Comparison of ENCODE assay signal across 1 cellular context in genomic region chr17:38620551-38621277, GRCh38.
TF ChIP-seq lines count a peak whose summit lies in the region.

No MANE protein-coding gene starts in this region.

TF ChIP-seq in HepG2, 621 proteins besides CTCF, POLR2A, EP300 and RAD21 (continued from another document and continues in another):
- no peak for TF ChIP-seq ZNF207 (IDR thresholded peaks at IDR 0.05; ENCODE audit: borderline replicate concordance)
- TF ChIP-seq AKNA (CRISPR knock-in tag; IDR thresholded peaks at IDR 0.05; ENCODE audit: borderline replicate concordance): no peak
- TF ChIP-seq ZNF720 (CRISPR knock-in tag; IDR thresholded peaks at IDR 0.05): no peak
- TF ChIP-seq, protein P1, sequence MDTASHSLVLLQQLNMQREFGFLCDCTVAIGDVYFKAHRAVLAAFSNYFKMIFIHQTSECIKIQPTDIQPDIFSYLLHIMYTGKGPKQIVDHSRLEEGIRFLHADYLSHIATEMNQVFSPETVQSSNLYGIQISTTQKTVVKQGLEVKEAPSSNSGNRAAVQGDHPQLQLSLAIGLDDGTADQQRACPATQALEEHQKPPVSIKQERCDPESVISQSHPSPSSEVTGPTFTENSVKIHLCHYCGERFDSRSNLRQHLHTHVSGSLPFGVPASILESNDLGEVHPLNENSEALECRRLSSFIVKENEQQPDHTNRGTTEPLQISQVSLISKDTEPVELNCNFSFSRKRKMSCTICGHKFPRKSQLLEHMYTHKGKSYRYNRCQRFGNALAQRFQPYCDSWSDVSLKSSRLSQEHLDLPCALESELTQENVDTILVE (CRISPR knock-in tag; IDR thresholded peaks at IDR 0.05): peak; percentile 95
- no peak for TF ChIP-seq ZNF451 (CRISPR knock-in tag; IDR thresholded peaks at IDR 0.05)
- TF ChIP-seq MXD4 (CRISPR knock-in tag; IDR thresholded peaks at IDR 0.05): peak; percentile 83; the same call in 1 of the 2 replicates
- peak; percentile 66; the same call in 1 of the 2 replicates for TF ChIP-seq FOXP1 (IDR thresholded peaks at IDR 0.05)
- peak; percentile 94 for TF ChIP-seq FOXP1 (CRISPR knock-in tag; IDR thresholded peaks at IDR 0.05)
- TF ChIP-seq TBX2 (CRISPR knock-in tag; IDR thresholded peaks at IDR 0.05; ENCODE audit: borderline replicate concordance): peak; percentile 98
- TF ChIP-seq MIER2 (CRISPR knock-in tag; IDR thresholded peaks at IDR 0.05): peak; percentile 83
- peak; percentile 18; the same call in 1 of the 2 replicates for TF ChIP-seq ZNF768 (CRISPR knock-in tag; IDR thresholded peaks at IDR 0.05)
- TF ChIP-seq, protein P2, sequence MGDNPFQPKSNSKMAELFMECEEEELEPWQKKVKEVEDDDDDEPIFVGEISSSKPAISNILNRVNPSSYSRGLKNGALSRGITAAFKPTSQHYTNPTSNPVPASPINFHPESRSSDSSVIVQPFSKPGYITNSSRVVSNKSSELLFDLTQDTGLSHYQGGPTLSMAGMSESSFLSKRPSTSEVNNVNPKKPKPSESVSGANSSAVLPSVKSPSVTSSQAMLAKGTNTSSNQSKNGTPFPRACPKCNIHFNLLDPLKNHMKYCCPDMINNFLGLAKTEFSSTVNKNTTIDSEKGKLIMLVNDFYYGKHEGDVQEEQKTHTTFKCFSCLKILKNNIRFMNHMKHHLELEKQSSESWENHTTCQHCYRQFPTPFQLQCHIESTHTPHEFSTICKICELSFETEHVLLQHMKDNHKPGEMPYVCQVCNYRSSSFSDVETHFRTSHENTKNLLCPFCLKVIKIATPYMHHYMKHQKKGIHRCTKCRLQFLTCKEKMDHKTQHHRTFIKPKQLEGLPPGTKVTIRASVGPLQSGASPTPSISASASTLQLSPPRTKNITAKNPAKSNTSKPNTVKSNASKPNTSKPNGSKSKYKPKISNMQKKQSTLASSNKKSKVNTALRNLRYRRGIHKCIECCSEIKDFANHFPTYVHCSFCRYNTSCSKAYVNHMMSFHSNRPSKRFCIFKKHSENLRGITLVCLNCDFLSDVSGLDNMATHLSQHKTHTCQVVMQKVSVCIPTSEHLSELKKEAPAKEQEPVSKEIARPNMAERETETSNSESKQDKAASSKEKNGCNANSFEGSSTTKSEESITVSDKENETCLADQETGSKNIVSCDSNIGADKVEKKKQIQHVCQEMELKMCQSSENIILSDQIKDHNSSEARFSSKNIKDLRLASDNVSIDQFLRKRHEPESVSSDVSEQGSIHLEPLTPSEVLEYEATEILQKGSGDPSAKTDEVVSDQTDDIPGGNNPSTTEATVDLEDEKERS (CRISPR knock-in tag; IDR thresholded peaks at IDR 0.05): peak; percentile 86
- no peak for TF ChIP-seq MTF1 (CRISPR knock-in tag; IDR thresholded peaks at IDR 0.05)
- TF ChIP-seq, protein P3, sequence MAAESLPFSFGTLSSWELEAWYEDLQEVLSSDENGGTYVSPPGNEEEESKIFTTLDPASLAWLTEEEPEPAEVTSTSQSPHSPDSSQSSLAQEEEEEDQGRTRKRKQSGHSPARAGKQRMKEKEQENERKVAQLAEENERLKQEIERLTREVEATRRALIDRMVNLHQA (CRISPR knock-in tag; IDR thresholded peaks at IDR 0.05): no peak
- no peak for TF ChIP-seq THAP9 (CRISPR knock-in tag; IDR thresholded peaks at IDR 0.05; ENCODE audit: borderline replicate concordance)
- no peak for TF ChIP-seq ZNF776 (CRISPR knock-in tag; IDR thresholded peaks at IDR 0.05)
- no peak for TF ChIP-seq ATRX (CRISPR knock-in tag; IDR thresholded peaks at IDR 0.05; ENCODE audit: borderline replicate concordance)
- TF ChIP-seq KMT2A (CRISPR knock-in tag; IDR thresholded peaks at IDR 0.05): peak; percentile 62; the same call in 1 of the 2 replicates
- TF ChIP-seq ZNF777 (CRISPR knock-in tag; IDR thresholded peaks at IDR 0.05): no peak; the same call in 1 of the 2 replicates
- TF ChIP-seq STAG1 (CRISPR knock-in tag; IDR thresholded peaks at IDR 0.05): peak; percentile 28
- TF ChIP-seq NCOA1 (CRISPR knock-in tag; IDR thresholded peaks at IDR 0.05): peak; percentile 98
- peak; percentile 57 for TF ChIP-seq ZMYM2 (CRISPR knock-in tag; IDR thresholded peaks at IDR 0.05)
- 0 out of 2 replicates have a peak, but pooled peaks have one; percentile 48 for TF ChIP-seq RORA (CRISPR knock-in tag; IDR thresholded peaks at IDR 0.05)
- TF ChIP-seq UBTF (CRISPR knock-in tag; IDR thresholded peaks at IDR 0.05): peak; percentile 49
- no peak for TF ChIP-seq ZFAT (CRISPR knock-in tag; conservative IDR thresholded peaks at IDR 0.05)
- no peak for TF ChIP-seq ZNF563 (CRISPR knock-in tag; IDR thresholded peaks at IDR 0.05)
- no peak for TF ChIP-seq TMF1 (CRISPR knock-in tag; IDR thresholded peaks at IDR 0.05; ENCODE audit: low read depth)
- TF ChIP-seq, protein P4, sequence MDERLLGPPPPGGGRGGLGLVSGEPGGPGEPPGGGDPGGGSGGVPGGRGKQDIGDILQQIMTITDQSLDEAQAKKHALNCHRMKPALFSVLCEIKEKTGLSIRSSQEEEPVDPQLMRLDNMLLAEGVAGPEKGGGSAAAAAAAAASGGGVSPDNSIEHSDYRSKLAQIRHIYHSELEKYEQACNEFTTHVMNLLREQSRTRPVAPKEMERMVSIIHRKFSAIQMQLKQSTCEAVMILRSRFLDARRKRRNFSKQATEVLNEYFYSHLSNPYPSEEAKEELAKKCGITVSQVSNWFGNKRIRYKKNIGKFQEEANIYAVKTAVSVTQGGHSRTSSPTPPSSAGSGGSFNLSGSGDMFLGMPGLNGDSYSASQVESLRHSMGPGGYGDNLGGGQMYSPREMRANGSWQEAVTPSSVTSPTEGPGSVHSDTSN (CRISPR knock-in tag; IDR thresholded peaks at IDR 0.05): peak; percentile 42
- TF ChIP-seq TBL1XR1 (IDR thresholded peaks at IDR 0.05; ENCODE audit: borderline replicate concordance, low read length, partially characterized antibody): peak; percentile 79
- TF ChIP-seq PLSCR1 (CRISPR knock-in tag; IDR thresholded peaks at IDR 0.05; ENCODE audit: borderline replicate concordance): no peak; the same call in 1 of the 2 replicates
- no peak for TF ChIP-seq JUNB (CRISPR knock-in tag; IDR thresholded peaks at IDR 0.05; ENCODE audit: borderline replicate concordance)
- 0 out of 2 replicates have a peak, but pooled peaks have one; percentile 17 for TF ChIP-seq ZNF230 (CRISPR knock-in tag; IDR thresholded peaks at IDR 0.05)
- TF ChIP-seq ZNF678 (CRISPR knock-in tag; IDR thresholded peaks at IDR 0.05): no peak
- no peak; the same call in 1 of the 2 replicates for TF ChIP-seq SNAPC2 (CRISPR knock-in tag; IDR thresholded peaks at IDR 0.05)
- no peak for TF ChIP-seq ZNF232 (CRISPR knock-in tag; IDR thresholded peaks at IDR 0.05; ENCODE audit: borderline replicate concordance)
- peak; percentile 3; the same call in 1 of the 2 replicates for TF ChIP-seq ZNF740 (CRISPR knock-in tag; IDR thresholded peaks at IDR 0.05)
- TF ChIP-seq SKIL (CRISPR knock-in tag; IDR thresholded peaks at IDR 0.05; ENCODE audit: borderline replicate concordance): peak; percentile 63; the same call in 1 of the 2 replicates
- no peak; the same call in 1 of the 2 replicates for TF ChIP-seq THAP7 (CRISPR knock-in tag; IDR thresholded peaks at IDR 0.05)
- TF ChIP-seq PAX8 (CRISPR knock-in tag; IDR thresholded peaks at IDR 0.05; ENCODE audit: borderline replicate concordance): no peak
- TF ChIP-seq PHF21A (CRISPR knock-in tag; IDR thresholded peaks at IDR 0.05): peak; percentile 89; the same call in 1 of the 2 replicates
- TF ChIP-seq RARG (CRISPR knock-in tag; IDR thresholded peaks at IDR 0.05; ENCODE audit: low read depth): no peak; the same call in 1 of the 2 replicates
- TF ChIP-seq SMARCE1 (IDR thresholded peaks at IDR 0.05; ENCODE audit: borderline replicate concordance): 0 out of 2 replicates have a peak, but pooled peaks have one; percentile 54
- peak; percentile 66; the same call in 1 of the 2 replicates for TF ChIP-seq RBAK (CRISPR knock-in tag; IDR thresholded peaks at IDR 0.05)
